In the genomic region with DNA sequence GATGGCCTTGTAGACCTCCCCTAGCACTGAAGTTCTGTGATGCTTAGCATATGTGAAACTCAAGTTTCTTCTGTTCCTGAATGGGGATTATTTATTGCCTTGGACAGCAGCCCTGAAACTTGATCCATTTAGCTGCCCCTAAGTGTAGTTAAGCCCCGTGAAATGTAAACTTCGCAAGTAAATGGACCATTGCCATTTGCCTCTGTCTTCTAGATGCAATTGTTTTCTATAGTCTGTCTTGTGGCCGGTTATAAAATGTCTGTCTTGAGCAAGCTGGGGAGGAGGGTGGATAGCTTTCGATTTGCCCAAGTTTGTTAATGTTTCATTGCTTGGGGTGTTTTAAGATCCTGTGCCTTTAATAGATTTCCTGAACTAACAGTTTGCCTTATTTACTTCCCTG, we compare ENCODE assay signal across 14 cellular contexts.
A peak's percentile ranks its signal among the peaks of the same experiment; 100 is the strongest.
DNase-seq lines count a peak whose midpoint lies in the region; ATAC-seq and TF ChIP-seq lines count a peak whose summit lies in the region.
"Had no signal": no experiment of that assay in that cellular context is flagged by ENCODE, and none has a peak within 500 bp of the region (broad histone marks: within the 10 kb centered on the region; RNA-seq: fewer than 3 reads in every experiment).

No MANE protein-coding gene starts in this region.

- TF ChIP-seq EP300 in transverse colon (IDR thresholded peaks at IDR 0.05; ENCODE audit: low read depth), result no peak

- H3K4me1 Mint-ChIP-seq in type B pancreatic cell (ENCODE audit: unreplicated experiment), result peaks cover 15% of the 10 kb centered on the region

- H3K27me3 ChIP-seq in ascending aorta (no peaks in the 10 kb centered on the region), hepatocyte (no peaks in the 10 kb centered on the region), transverse colon (no peaks in the 10 kb centered on the region)

- no peak for ATAC-seq in stimulated activated naive CD8-positive, alpha-beta T cell treated with anti-CD3 and anti-CD28 coated beads, Interleukin-15, Interleukin-2, amounts not matched to agents 100 U/mL and 50 U/mL, for 24 hours
- ATAC-seq: GM12878 had no signal

- H3K36me3 ChIP-seq in ascending aorta (no peaks in the 10 kb centered on the region), hepatocyte (replicated peaks; ENCODE audit: insufficient read depth, low read depth) (no peaks in the 10 kb centered on the region), transverse colon (no peaks in the 10 kb centered on the region)
- H3K36me3 ChIP-seq: thoracic aorta had no signal

- peak overlapping the region in 1 of 2 donors; percentile 10 for H3K4me3 ChIP-seq in ascending aorta
- no peak overlapping the region for H3K4me3 ChIP-seq in hepatocyte
- no peak overlapping the region for H3K4me3 ChIP-seq in transverse colon
- H3K4me3 ChIP-seq: GM12878, thoracic aorta had no signal

- H3K4me2 ChIP-seq in hepatocyte, result peak overlapping the region; percentile 41

- H3K4me3 Mint-ChIP-seq in type B pancreatic cell, result peak overlapping the region; percentile 14
- H3K4me3 Mint-ChIP-seq: activated B cell treated with CpG ODN at 0.5 μM for 24 hours had no signal

- 9% methylated on average over 4 of the region's 4 CpGs for WGBS in hepatocyte (ENCODE audit: low lambda C conversion rate, missing lambda C conversion rate)
- WGBS in transverse colon (ENCODE audit: low coverage in 1 of 2), 2 donors, result 0 to 34% methylated on average over 1 to 4 of the region's 4 CpGs

- peaks cover 5% of the 10 kb centered on the region for H3K27me3 Mint-ChIP-seq in type B pancreatic cell
- H3K27me3 Mint-ChIP-seq: activated B cell treated with CpG ODN at 0.5 μM for 24 hours had no signal

- H3K27ac ChIP-seq in ascending aorta (peak overlapping the region; percentile 13 to 36), hepatocyte (no peak overlapping the region), transverse colon (no peak overlapping the region)
- H3K27ac ChIP-seq: thoracic aorta had no signal

- H3K27ac Mint-ChIP-seq in type B pancreatic cell, result no peak overlapping the region
- H3K27ac Mint-ChIP-seq: activated B cell treated with CpG ODN at 0.5 μM for 24 hours had no signal

- H3K4me1 ChIP-seq in ascending aorta (peaks cover 8 to 49% of the 10 kb centered on the region in 2 donors), hepatocyte (ENCODE audit: insufficient read depth) (peaks cover 5% of the 10 kb centered on the region), transverse colon (peaks cover 0 to 7% (median 0%) of the 10 kb centered on the region in 4 donors)

- in situ Hi-C loops in transverse colon (cut with MboI; ENCODE audit: low pct_ligation_motif_present in 1 of 4, low pct_unique_long_range_greater_than_20kb in 1 of 4, low sequenced_read_pairs in 3 of 4), result no loop called here

- H4K20me1 ChIP-seq in hepatocyte (ENCODE audit: insufficient read depth, poor library complexity, severe bottlenecking), result no peaks in the 10 kb centered on the region

- DNase-seq in NCI-H510A treated with DMSO at 0.1 percent for 48 hours (lab: John Stamatoyannopoulos, UW) (peak; percentile 40), NCI-H510A (lab: John Stamatoyannopoulos, UW) (no peak), ascending aorta (ENCODE audit: low spot score in 2 of 2) (no peak), hepatocyte (ENCODE audit: low spot score) (peak; percentile 58), type B pancreatic cell (ENCODE audit: extremely low spot score, unreplicated experiment) (no peak), transverse colon (no peak)
- DNase-seq in stimulated activated naive CD8-positive, alpha-beta T cell treated with anti-CD3 and anti-CD28 coated beads, Interleukin-15, Interleukin-2, amounts not matched to agents 100 U/mL and 50 U/mL, for 24 hours, result no peak
- DNase-seq in activated CD4-positive, alpha-beta T cell treated with anti-CD3 and anti-CD28 coated beads for 4 hours, result no peak
- DNase-seq: activated B cell treated with CpG ODN at 0.5 μM for 24 hours, glutamatergic neuron, Kasumi-1, NCI-H2081 had no signal

- no peaks in the 10 kb centered on the region for H3K9me2 ChIP-seq in hepatocyte (replicated peaks; ENCODE audit: insufficient read depth)

- no peak for TF ChIP-seq POLR2A in transverse colon (IDR thresholded peaks at IDR 0.05)

- H3K9me3 Mint-ChIP-seq in type B pancreatic cell, result peaks cover 5% of the 10 kb centered on the region
- H3K9me3 Mint-ChIP-seq: activated B cell treated with CpG ODN at 0.5 μM for 24 hours had no signal

- TF ChIP-seq CTCF in ascending aorta (IDR thresholded peaks at IDR 0.05), result no peak
- no peak for TF ChIP-seq CTCF in hepatocyte (IDR thresholded peaks at IDR 0.05; ENCODE audit: poor library complexity)
- TF ChIP-seq CTCF in type B pancreatic cell (conservative IDR thresholded peaks at IDR 0.05), result no peak
- TF ChIP-seq CTCF in transverse colon (IDR thresholded peaks at IDR 0.05), result no peak

- H3K9me3 ChIP-seq in ascending aorta, result no peaks in the 10 kb centered on the region
- no peaks in the 10 kb centered on the region for H3K9me3 ChIP-seq in hepatocyte (ENCODE audit: low read depth)
- no peaks in the 10 kb centered on the region for H3K9me3 ChIP-seq in transverse colon
- H3K9me3 ChIP-seq: thoracic aorta had no signal

- intact Hi-C loops in ascending aorta (cut with DNase I) (no loop called here), transverse colon (cut with DNase I; ENCODE audit: low total_unique reads) (no loop called here)

- H2AFZ ChIP-seq in hepatocyte, result no peak overlapping the region

- no peaks in the 10 kb centered on the region for H3K79me2 ChIP-seq in hepatocyte

- no peaks in the 10 kb centered on the region for H3K36me3 Mint-ChIP-seq in type B pancreatic cell

Comparison
In these comparisons a context has a peak if more than half of its experiments do, and no peak if none do; other contexts are left out.
1. DNase-seq: peak in NCI-H510A treated with DMSO at 0.1 percent for 48 hours (single experiment) and hepatocyte (single experiment); none in NCI-H510A (single experiment), ascending aorta (0 of 2), type B pancreatic cell (single experiment), transverse colon (single experiment), stimulated activated naive CD8-positive, alpha-beta T cell treated with anti-CD3 and anti-CD28 coated beads, Interleukin-15, Interleukin-2, amounts not matched to agents 100 U/mL and 50 U/mL, for 24 hours (single experiment) and activated CD4-positive, alpha-beta T cell treated with anti-CD3 and anti-CD28 coated beads for 4 hours (0 of 2).
2. H3K27ac ChIP-seq: peak in ascending aorta (2 of 2); none in hepatocyte (single experiment) and transverse colon (0 of 4).